Comparison of ENCODE assay signal across 8 cellular contexts in the genomic region with DNA sequence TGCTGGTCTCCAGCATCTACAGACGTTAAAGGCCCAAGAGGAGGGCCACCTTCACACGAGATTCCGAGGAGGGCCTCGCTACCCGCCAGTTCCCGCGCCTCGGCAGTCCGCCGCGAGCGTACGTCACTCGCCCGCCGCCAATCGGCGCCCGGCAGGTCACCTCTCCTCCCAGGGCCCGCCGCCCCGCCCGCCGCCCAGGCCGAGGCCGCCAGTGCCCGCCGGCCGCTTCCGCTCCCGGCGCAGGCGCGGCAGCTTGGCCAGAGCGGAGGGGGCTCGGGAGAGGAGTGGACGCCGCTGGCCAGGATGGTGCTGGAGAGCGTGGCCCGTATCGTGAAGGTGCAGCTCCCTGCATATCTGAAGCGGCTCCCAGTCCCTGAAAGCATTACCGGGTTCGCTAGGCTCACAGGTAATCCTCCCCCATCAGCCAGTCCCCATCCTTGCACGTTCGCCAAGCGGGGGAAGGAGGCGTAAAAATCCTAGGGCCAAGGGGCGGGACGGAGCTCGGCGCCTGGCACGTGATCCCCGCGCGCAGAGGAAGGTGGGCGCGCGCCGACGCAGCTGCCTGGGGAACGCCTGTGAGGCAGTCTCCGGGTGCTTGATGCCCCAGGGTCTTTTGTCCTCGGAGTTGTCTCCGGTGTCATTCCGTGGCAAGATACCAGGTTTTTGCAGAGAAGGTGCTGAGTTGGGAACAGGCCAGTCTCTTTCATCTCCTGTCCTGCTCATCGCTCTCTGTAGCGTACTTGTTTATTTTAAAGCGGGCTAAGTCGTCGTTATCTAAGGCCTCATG. TPM values are rescaled to one million over a fixed set of nuclear protein-coding genes. Genes with fewer than 3 reads are reported as not detected.
A peak's percentile ranks its signal among the peaks of the same experiment; 100 is the strongest.
DNase-seq lines count a peak whose midpoint lies in the region; ATAC-seq and TF ChIP-seq lines count a peak whose summit lies in the region.

A gene with protein sequence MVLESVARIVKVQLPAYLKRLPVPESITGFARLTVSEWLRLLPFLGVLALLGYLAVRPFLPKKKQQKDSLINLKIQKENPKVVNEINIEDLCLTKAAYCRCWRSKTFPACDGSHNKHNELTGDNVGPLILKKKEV (plus strand): TSS at position 211 of the 787 bp plus-strand sequence. CDS start 93 bp downstream, at position 304.

- peak within 1 kb of the TSS; percentile 97 for H3K27ac ChIP-seq in left ventricle myocardium inferior (replicated peaks)
- peak within 1 kb of the TSS; percentile 89 to 99 for H3K27ac ChIP-seq in prostate gland

- peak within 1 kb of the TSS; percentile 92 for H3K4me3 Mint-ChIP-seq in T-helper 17 cell

- H3K4me1 Mint-ChIP-seq in T-helper 17 cell: peaks cover 39% of the 10 kb centered on the region

- H3K27me3 ChIP-seq in left ventricle myocardium inferior (ENCODE audit: low read depth): no peaks in the 10 kb centered on the region
- no peaks in the 10 kb centered on the region for H3K27me3 ChIP-seq in prostate gland (replicated peaks; ENCODE audit: insufficient read depth)

- H3K4me3 ChIP-seq in left ventricle myocardium inferior (peak within 1 kb of the TSS; percentile 83), prostate gland (peak within 1 kb of the TSS; percentile 62 to 67)

- H3K36me3 Mint-ChIP-seq in T-helper 17 cell (ENCODE audit: low read depth): peaks cover 2% of the 10 kb centered on the region

- H3K27ac Mint-ChIP-seq in T-helper 17 cell: peak within 1 kb of the TSS; percentile 98

- H3K36me3 ChIP-seq in left ventricle myocardium inferior (no peaks in the 10 kb centered on the region), prostate gland (no peaks in the 10 kb centered on the region)

- peak; percentile 17 for TF ChIP-seq CTCF in left ventricle myocardium inferior (IDR thresholded peaks at IDR 0.05; ENCODE audit: borderline replicate concordance)
- peak in 1 of 4 experiments; percentile 26 for TF ChIP-seq CTCF in prostate gland (IDR thresholded peaks at IDR 0.05)

- under 1% methylated on average over 64 of the region's 71 CpGs for WGBS in prostate gland

- ATAC-seq in GM18502 (IDR thresholded peaks at IDR 0.05; ENCODE audit: poor library complexity, unreplicated experiment) (peak; percentile 87), HG02943 (IDR thresholded peaks at IDR 0.05; ENCODE audit: low read depth, unreplicated experiment) (peak; percentile 86), T-helper 17 cell (peak; percentile 86)

- no peaks in the 10 kb centered on the region for H3K9me3 ChIP-seq in T-helper 17 cell (ENCODE audit: control insufficient read depth, low read length, poor library complexity, severe bottlenecking)
- H3K9me3 ChIP-seq in left ventricle myocardium inferior (replicated peaks): no peaks in the 10 kb centered on the region
- H3K9me3 ChIP-seq in prostate gland: no peaks in the 10 kb centered on the region

- DNase-seq in NCI-H187 (lab: John Stamatoyannopoulos, UW): peak; percentile 67 to 72
- peak; percentile 81 to 87 (median 85) for DNase-seq in T-helper 17 cell
- peak; percentile 64 to 98 (median 92) for DNase-seq in amygdala (lab: John Stamatoyannopoulos, UW)
- peak; percentile 92 for DNase-seq in left ventricle myocardium inferior
- peak; percentile 91 for DNase-seq in prostate gland (ENCODE audit: low spot score)
- peak; percentile 93 for DNase-seq in ureter (ENCODE audit: low spot score)

- H3K27me3 Mint-ChIP-seq in T-helper 17 cell: no peaks in the 10 kb centered on the region

- H3K4me1 ChIP-seq in left ventricle myocardium inferior (peaks cover 41% of the 10 kb centered on the region), prostate gland (replicated peaks) (no peaks in the 10 kb centered on the region)

- intact Hi-C loops in left ventricle myocardium inferior (cut with micrococcal nuclease): no loop called here
- intact Hi-C loops in prostate gland (cut with DNase I): loop anchor here (1.0 to 10.0 kb wide), 2 partner anchors 41 to 206 kb away; a partner anchor contains a TSS

- TF ChIP-seq POLR2A in prostate gland (IDR thresholded peaks at IDR 0.05): peak; percentile 72

RNA-seq across cellular contexts. Expression of the gene that starts here (rescaled TPM):
- 10 to 100 TPM; 14.3 to 14.4 TPM for total RNA-seq in T-helper 17 cell
- 17.1 TPM for total RNA-seq in left ventricle myocardium inferior
- total RNA-seq in prostate gland: 10 to 100 TPM in 1 of 2 donors, 1 to 10 TPM in 1; 4.2 to 16.4 TPM
- total RNA-seq in ureter: 18.2 TPM

Comparison
In these comparisons a context has a peak if more than half of its experiments do, and no peak if none do; other contexts are left out.
1. Peak in every context shown above with its lines: DNase-seq, ATAC-seq, H3K4me3 ChIP-seq and H3K27ac ChIP-seq.